In the genomic region with DNA sequence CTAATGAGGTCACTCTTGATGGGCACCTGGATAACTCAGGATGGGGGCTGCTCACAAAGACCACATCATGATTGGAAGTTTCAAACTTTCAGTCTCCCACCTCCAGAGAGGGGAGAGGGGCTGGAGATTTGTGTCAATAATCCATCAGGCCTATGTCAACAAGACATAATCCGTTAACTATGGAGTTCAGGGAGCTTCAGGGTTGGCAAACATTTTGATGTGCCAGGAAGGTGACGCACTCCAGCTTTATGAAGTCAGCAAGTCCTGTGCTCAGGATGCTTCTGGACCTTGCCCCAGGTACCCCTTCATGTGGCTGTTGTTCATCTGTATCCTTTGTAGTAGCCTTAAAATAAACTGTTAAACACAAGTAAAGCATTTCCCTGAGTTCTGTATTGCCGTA, we compare ENCODE assay signal across 27 cellular contexts. TPM values are rescaled to one million over a fixed set of nuclear protein-coding genes. Genes with fewer than 3 reads are reported as not detected.
"Had no signal": no experiment of that assay in that cellular context is flagged by ENCODE, and none has a peak within 500 bp of the region (broad histone marks: within the 10 kb centered on the region; RNA-seq: fewer than 3 reads in every experiment).

No MANE protein-coding gene starts in this region.

- H3K27me3 ChIP-seq: ovary, sigmoid colon, suprapubic skin had no signal

- H3K4me3 ChIP-seq: left lung, lower lobe of right lung, ovary, prostate gland, sigmoid colon, spleen, suprapubic skin, thoracic aorta, tibial artery, upper lobe of right lung had no signal

- H3K4me1 ChIP-seq: left lung, lower lobe of right lung, prostate gland, sigmoid colon, spleen, suprapubic skin, tibial artery, upper lobe of right lung had no signal

- H3K36me3 ChIP-seq: left lung, lower lobe of right lung, ovary, prostate gland, sigmoid colon, suprapubic skin, thoracic aorta, tibial artery, upper lobe of right lung had no signal

- ATAC-seq: left colon; left lung; lower lobe of right lung; naive thymus-derived CD4-positive, alpha-beta T cell; natural killer cell treated with Interleukin-12 subunit alpha and Interleukin-12 subunit beta and Interleukin-15 and Interleukin-18, amount 100 ng/mL, for 72 hours; right cardiac atrium; stimulated activated effector memory CD8-positive, alpha-beta T cell treated with anti-CD3 and anti-CD28 coated beads, Interleukin-12 subunit alpha, Interleukin-12 subunit beta, amount 100 ng/mL, for 72 hours; upper lobe of right lung had no signal

- H3K27ac ChIP-seq: left lung, lower lobe of right lung, ovary, prostate gland, sigmoid colon, spleen, suprapubic skin, thoracic aorta, tibial artery, upper lobe of right lung had no signal

- FAIRE-seq: islet of Langerhans, kidney, small intestine, urothelium cell line had no signal

- H3K9me3 ChIP-seq: left lung, lower lobe of right lung, ovary, prostate gland, sigmoid colon, spleen, suprapubic skin, thoracic aorta, tibial artery, upper lobe of right lung had no signal

- DNase-seq: hypothalamus; immature natural killer cell; kidney; left colon; left lung; lower lobe of right lung; mesendoderm; naive thymus-derived CD4-positive, alpha-beta T cell; ovary; posterior cingulate gyrus; retina; right cardiac atrium; sigmoid colon; small intestine; spleen; stimulated activated CD4-positive, alpha-beta T cell treated with anti-CD3 and anti-CD28 coated beads, Interleukin-4, amount 100 ng/mL, for 24 hours; stimulated activated naive CD4-positive, alpha-beta T cell; tibial artery; trophoblast cell; upper lobe of right lung had no signal

RNA-seq across cellular contexts. Expression of a gene that starts 19.0 kb away (rescaled TPM):
- total RNA-seq: thoracic aorta had no signal
